ENCODE assay signal across 18 cellular contexts in genomic region chr9:35274988-35275387, GRCh38.
A peak's percentile ranks its signal among the peaks of the same experiment; 100 is the strongest.
DNase-seq lines count a peak whose midpoint lies in the region; ATAC-seq, FAIRE-seq and TF ChIP-seq lines count a peak whose summit lies in the region.
"Had no signal": no experiment of that assay in that cellular context is flagged by ENCODE, and none has a peak within 500 bp of the region (broad histone marks: within the 10 kb centered on the region; RNA-seq: fewer than 3 reads in every experiment).

No MANE protein-coding gene starts in this region.

- H3K79me1 ChIP-seq in H1 (ENCODE audit: low read depth, low read length) = no peaks in the 10 kb centered on the region

- FAIRE-seq in HepG2 (lab: Jason Lieb, UNC) (no peak), H1 (lab: Jason Lieb, UNC) (no peak)
- FAIRE-seq: GM19239, H54 had no signal

- no peak overlapping the region for H3K27ac Mint-ChIP-seq in stimulated activated naive B cell treated with anti-CD40 and anti-IgM and Interleukin-4, amounts not matched to agents 10 μg/mL and 1 μg/mL and 100 μg/mL, for 72 hours
- H3K27ac Mint-ChIP-seq: CD4-positive, alpha-beta T cell had no signal

- H2AK5ac ChIP-seq in H1 (ENCODE audit: low read depth, low read length) = no peak overlapping the region

- H3K23me2 ChIP-seq in H1 (ENCODE audit: low read depth, low read length) = no peaks in the 10 kb centered on the region

- H4K5ac ChIP-seq in H1 (ENCODE audit: insufficient read length, low read depth, low read length) = no peak overlapping the region

- H2AFZ ChIP-seq in HepG2 (ENCODE audit: low read length) = no peak overlapping the region
- no peak overlapping the region for H2AFZ ChIP-seq in H1 (ENCODE audit: low read length)

- H3K36me3 Mint-ChIP-seq in stimulated activated naive B cell treated with anti-CD40 and anti-IgM and Interleukin-4, amounts not matched to agents 10 μg/mL and 1 μg/mL and 100 μg/mL, for 72 hours = no peaks in the 10 kb centered on the region

- H3K79me2 ChIP-seq in HepG2 (ENCODE audit: insufficient read depth, low read length) (no peaks in the 10 kb centered on the region), H1 (ENCODE audit: control insufficient read depth in 1 of 2, insufficient read depth in 2 of 2, low read length in 2 of 2) (no peaks in the 10 kb centered on the region)

- H3K36me3 ChIP-seq in HepG2 (replicated peaks in 1 of 2; ENCODE audit: control insufficient read depth in 1 of 2, insufficient read depth in 2 of 2, low read length in 2 of 2) = no peaks in the 10 kb centered on the region
- no peaks in the 10 kb centered on the region for H3K36me3 ChIP-seq in right lobe of liver
- no peaks in the 10 kb centered on the region for H3K36me3 ChIP-seq in RWPE2 (ENCODE audit: low read depth)
- H3K36me3 ChIP-seq in H1 (ENCODE audit: control insufficient read depth in 2 of 4, insufficient read depth in 4 of 4, low read length in 3 of 4) = no peaks in the 10 kb centered on the region

- H4K20me1 ChIP-seq in HepG2 (ENCODE audit: insufficient read depth, low read length) (no peaks in the 10 kb centered on the region), H1 (replicated peaks in 1 of 2; ENCODE audit: control insufficient read depth in 1 of 2, insufficient read depth in 2 of 2, low read length in 2 of 2) (no peaks in the 10 kb centered on the region)

- TF ChIP-seq EP300 in HepG2 (IDR thresholded peaks at IDR 0.05; ENCODE audit: low read depth in 2 of 2, low read length in 2 of 2) (no peak), HepG2 (CRISPR knock-in tag; IDR thresholded peaks at IDR 0.05; ENCODE audit: borderline replicate concordance) (no peak), H1 (IDR thresholded peaks at IDR 0.05; ENCODE audit: borderline replicate concordance in 1 of 2, low read depth in 2 of 2, low read length in 2 of 2) (no peak)

- BruUV-seq in HepG2 (replicated peaks; lab: Mats Ljungman, UMichigan) = no TSS peak

- H3K27ac ChIP-seq in HepG2 (ENCODE audit: extremely low read length, insufficient read depth, low read length) (no peak overlapping the region), right lobe of liver (no peak overlapping the region), RWPE2 (ENCODE audit: poor library complexity, severe bottlenecking) (no peak overlapping the region), H1 (ENCODE audit: low read depth, low read length) (no peak overlapping the region)

- no peak overlapping the region for H3K14ac ChIP-seq in H1 (ENCODE audit: insufficient read length)

- H3K27me3 ChIP-seq in HepG2 (ENCODE audit: control insufficient read depth in 1 of 2, insufficient read depth in 2 of 2, low read length in 2 of 2) = no peaks in the 10 kb centered on the region
- H3K27me3 ChIP-seq in right lobe of liver = no peaks in the 10 kb centered on the region
- H3K27me3 ChIP-seq in RWPE2 (ENCODE audit: insufficient read depth, poor library complexity, severe bottlenecking) = no peaks in the 10 kb centered on the region
- H3K27me3 ChIP-seq in H1 (replicated peaks in 1 of 4; ENCODE audit: control insufficient read depth in 3 of 4, extremely low read depth in 1 of 4, insufficient read depth in 3 of 4, low read length in 3 of 4) = no peaks in the 10 kb centered on the region

- no peak overlapping the region for H3K4me3 Mint-ChIP-seq in stimulated activated naive B cell treated with anti-CD40 and anti-IgM and Interleukin-4, amounts not matched to agents 10 μg/mL and 1 μg/mL and 100 μg/mL, for 72 hours
- H3K4me3 Mint-ChIP-seq: CD4-positive, alpha-beta T cell had no signal

- no peaks in the 10 kb centered on the region for H3K9me3 Mint-ChIP-seq in stimulated activated naive B cell treated with anti-CD40 and anti-IgM and Interleukin-4, amounts not matched to agents 10 μg/mL and 1 μg/mL and 100 μg/mL, for 72 hours
- H3K9me3 Mint-ChIP-seq: CD4-positive, alpha-beta T cell had no signal

- no peak overlapping the region for H3K4me3 ChIP-seq in HepG2 (replicated peaks in 1 of 3; ENCODE audit: insufficient read depth in 1 of 3, low read depth in 2 of 3, low read length in 3 of 3)
- H3K4me3 ChIP-seq in right lobe of liver = no peak overlapping the region
- no peak overlapping the region for H3K4me3 ChIP-seq in RWPE2 (ENCODE audit: severe bottlenecking)
- no peak overlapping the region for H3K4me3 ChIP-seq in H1 (ENCODE audit: extremely low read depth in 1 of 4, insufficient read depth in 2 of 4, low read depth in 3 of 4, low read length in 4 of 4)

- no peak overlapping the region for H3K56ac ChIP-seq in H1 (replicated peaks; ENCODE audit: insufficient read length, low read depth, low read length)

- CTCF ChIA-PET in HepG2 (lab: Yijun Ruan, JAX; ENCODE audit: low intra/inter-chr PET ratio, low total read pairs) = no interaction called here
- CTCF ChIA-PET in H1 (lab: Charles Lee; ENCODE audit: partially characterized antibody) = interaction anchor here (0.9 kb wide), 1 partner anchor 155 kb away, joined by 4 read pairs; no protein-coding TSS in a partner anchor

- no peak overlapping the region for H2BK20ac ChIP-seq in H1 (ENCODE audit: low read length)

- no peak overlapping the region for H3K4me2 ChIP-seq in HepG2 (ENCODE audit: low read depth, low read length)
- H3K4me2 ChIP-seq in H1 (ENCODE audit: insufficient read depth in 1 of 2, low read depth in 2 of 2, low read length in 2 of 2) = no peak overlapping the region

- H3K9me3 ChIP-seq in HepG2 (ENCODE audit: low read length) (no peaks in the 10 kb centered on the region), right lobe of liver (no peaks in the 10 kb centered on the region), RWPE2 (ENCODE audit: severe bottlenecking) (no peaks in the 10 kb centered on the region), H1 (ENCODE audit: insufficient read depth in 2 of 2, low read depth in 1 of 2, low read length in 1 of 2) (no peaks in the 10 kb centered on the region)

- intact Hi-C loops in HepG2 (cut with micrococcal nuclease; ENCODE audit: unreplicated experiment) (no loop called here), right lobe of liver (cut with DNase I) (no loop called here)

- H2BK15ac ChIP-seq in H1 (ENCODE audit: low read length) = no peak overlapping the region

- in situ Hi-C loops in HepG2 (cut with HindIII; ENCODE audit: extremely low pct_ligation_motif_present, low pct_unique_long_range_greater_than_20kb) = no loop called here

- no peak overlapping the region for H2BK120ac ChIP-seq in H1 (replicated peaks; ENCODE audit: low read depth, low read length)

- POLR2A ChIA-PET in HepG2 (lab: Yijun Ruan, JAX) = no interaction called here
- POLR2A ChIA-PET in H1 (lab: Charles Lee; ENCODE audit: partially characterized antibody) = no interaction called here

- no peak overlapping the region for H3K23ac ChIP-seq in H1 (ENCODE audit: insufficient read length)

- H4K91ac ChIP-seq in H1 (replicated peaks; ENCODE audit: insufficient read length, low read length) = no peak overlapping the region

- no peak for TF ChIP-seq RAD21 in HepG2 (CRISPR knock-in tag; IDR thresholded peaks at IDR 0.05)
- peak in 1 of 2 experiments; percentile 8; a peak in 1 of 4 replicates for TF ChIP-seq RAD21 in H1 (IDR thresholded peaks at IDR 0.05 in 1 of 2, conservative IDR thresholded peaks at IDR 0.05 in 1 of 2; ENCODE audit: low read depth in 2 of 2, low read length in 2 of 2)

- WGBS in HepG2 (ENCODE audit: low lambda C conversion rate) = 95% methylated on average over 2 of the region's 2 CpGs
- WGBS in right lobe of liver (ENCODE audit: insufficient coverage, low coverage, low lambda C conversion rate, missing lambda C conversion rate) = 72% methylated on average over 2 of the region's 2 CpGs
- WGBS in H1 (ENCODE audit: extremely low coverage in 1 of 2, insufficient coverage in 1 of 2, insufficient read length in 1 of 2, insufficient replicate concordance in 2 of 2, low coverage in 1 of 2, low lambda C conversion rate in 2 of 2, missing lambda C conversion rate in 1 of 2), 2 experiments = 72% methylated on average over 2 of the region's 2 CpGs; no CpG with 5 or more reads in 1 of the 2 experiments

- TF ChIP-seq POLR2A in HepG2 (IDR thresholded peaks at IDR 0.05; ENCODE audit: insufficient read depth in 1 of 2, low read depth in 2 of 2, low read length in 2 of 2) = no peak
- TF ChIP-seq POLR2A in right lobe of liver (IDR thresholded peaks at IDR 0.05) = no peak
- TF ChIP-seq POLR2A in H1 (IDR thresholded peaks at IDR 0.05; ENCODE audit: control extremely low read depth in 1 of 2, low read depth in 2 of 2, low read length in 2 of 2) = no peak

- no peak for DNase-seq in HepG2 (ENCODE audit: low spot score)
- no peak for DNase-seq in right lobe of liver
- no peak for DNase-seq in RWPE2 (ENCODE audit: low spot score)
- DNase-seq in H1 (ENCODE audit: low read depth in 1 of 2, low spot score in 2 of 2) = no peak
- no peak for DNase-seq in stimulated activated naive B cell treated with anti-CD40 and anti-IgM and Interleukin-4, amounts not matched to agents 10 μg/mL and 1 μg/mL and 100 μg/mL, for 72 hours
- DNase-seq in activated CD4-positive, alpha-beta T cell treated with anti-CD3 and anti-CD28 coated beads for 4 hours = no peak
- DNase-seq in stimulated activated CD8-positive, alpha-beta memory T cell treated with anti-CD3 and anti-CD28 coated beads, Interleukin-4, amount 100 ng/mL, for 48 hours = no peak
- no peak for DNase-seq in NCI-H2029 (lab: John Stamatoyannopoulos, UW)
- DNase-seq: ACHN; AML-193; CD4-positive, alpha-beta T cell; NCI-H1417; NCI-H1930; NCI-H2171; NCI-H446 treated with DMSO at 0.1 percent for 48 hours; NCI-H748 treated with DMSO at 0.1 percent for 48 hours had no signal

- H3K4me1 ChIP-seq in HepG2 (ENCODE audit: insufficient read depth, low read length) = no peaks in the 10 kb centered on the region
- H3K4me1 ChIP-seq in right lobe of liver = no peaks in the 10 kb centered on the region
- H3K4me1 ChIP-seq in RWPE2 (ENCODE audit: insufficient read depth, poor library complexity, severe bottlenecking) = peaks cover 8% of the 10 kb centered on the region
- H3K4me1 ChIP-seq in H1 (replicated peaks in 1 of 4; ENCODE audit: control insufficient read depth in 3 of 4, insufficient read depth in 4 of 4, low read length in 3 of 4) = no peaks in the 10 kb centered on the region

- H3K9ac ChIP-seq in HepG2 (ENCODE audit: insufficient read depth, low read depth, low read length) (no peak overlapping the region), H1 (replicated peaks in 1 of 4; ENCODE audit: extremely low read depth in 1 of 4, low read depth in 3 of 4, low read length in 3 of 4) (no peak overlapping the region)

- ATAC-seq in HepG2 = no peak
- ATAC-seq in right lobe of liver = no peak
- ATAC-seq in RWPE2 (ENCODE audit: low read depth) = no peak
- ATAC-seq in stimulated activated naive B cell treated with anti-CD40 and anti-IgM and Interleukin-4, amounts not matched to agents 10 μg/mL and 1 μg/mL and 100 μg/mL, for 72 hours (replicated peaks) = peak; percentile 30 to 33

- H2BK12ac ChIP-seq in H1 (ENCODE audit: low read depth, low read length) = no peak overlapping the region

- no peak overlapping the region for H4K8ac ChIP-seq in H1 (ENCODE audit: extremely low read depth, insufficient read depth, low read length)

- H2BK5ac ChIP-seq in H1 (ENCODE audit: low read depth, low read length) = no peak overlapping the region

- peaks cover 18 to 39% of the 10 kb centered on the region in 2 donors for H3K4me1 Mint-ChIP-seq in stimulated activated naive B cell treated with anti-CD40 and anti-IgM and Interleukin-4, amounts not matched to agents 10 μg/mL and 1 μg/mL and 100 μg/mL, for 72 hours

- TF ChIP-seq CTCF in HepG2 (CRISPR knock-in tag; IDR thresholded peaks at IDR 0.05) (no peak), right lobe of liver (IDR thresholded peaks at IDR 0.05) (no peak), RWPE2 (IDR thresholded peaks at IDR 0.05; ENCODE audit: poor library complexity, severe bottlenecking) (peak; percentile 10), H1 (IDR thresholded peaks at IDR 0.05; ENCODE audit: control extremely low read depth in 1 of 3, insufficient read depth in 1 of 3, low read depth in 1 of 3, low read length in 3 of 3) (no peak)

- no peak overlapping the region for H3K4ac ChIP-seq in H1 (replicated peaks; ENCODE audit: insufficient read length, low read depth, low read length)

- no peak overlapping the region for H3K18ac ChIP-seq in H1 (ENCODE audit: extremely low read depth, low read length)

- H3K27me3 Mint-ChIP-seq in stimulated activated naive B cell treated with anti-CD40 and anti-IgM and Interleukin-4, amounts not matched to agents 10 μg/mL and 1 μg/mL and 100 μg/mL, for 72 hours = peaks cover 0 to 4% of the 10 kb centered on the region in 2 donors
- H3K27me3 Mint-ChIP-seq: CD4-positive, alpha-beta T cell had no signal

Comparison
In these comparisons a context has a peak if more than half of its experiments do, and no peak if none do; other contexts are left out.
1. ATAC-seq: peak in stimulated activated naive B cell treated with anti-CD40 and anti-IgM and Interleukin-4, amounts not matched to agents 10 μg/mL and 1 μg/mL and 100 μg/mL, for 72 hours (2 of 2); none in HepG2 (single experiment), right lobe of liver (0 of 4) and RWPE2 (single experiment).
2. Of the 41 proteins assayed by ChIP-seq in both HepG2 and H1: peak only in HepG2: none; only in H1: none; in both: RFX5; in neither: 39; mixed calls (peak in some experiments, not most) for 1.